2 cellular contexts compared by ENCODE assay signal in genomic region chr17:45794840-45795239, GRCh38.
TF ChIP-seq lines count a peak whose summit lies in the region.

No MANE protein-coding gene starts in this region.

TF ChIP-seq in K562, 482 proteins besides CTCF, POLR2A, EP300 and RAD21:
- TF ChIP-seq ZNF354B (CRISPR knock-in tag; IDR thresholded peaks at IDR 0.05) (no peak), STAG1 (CRISPR knock-in tag; IDR thresholded peaks at IDR 0.05; ENCODE audit: borderline replicate concordance) (no peak), ARID3B (CRISPR knock-in tag; IDR thresholded peaks at IDR 0.05; ENCODE audit: borderline replicate concordance) (no peak), HCFC1 (IDR thresholded peaks at IDR 0.05; ENCODE audit: low read depth, low read length) (no peak), ZNF277 (CRISPR knock-in tag; IDR thresholded peaks at IDR 0.05; ENCODE audit: borderline replicate concordance) (no peak)

TF ChIP-seq in HepG2, 621 proteins besides CTCF, POLR2A, EP300 and RAD21:
- TF ChIP-seq STAG1 (CRISPR knock-in tag; IDR thresholded peaks at IDR 0.05) (peak; percentile 31), ZNF724P (CRISPR knock-in tag; IDR thresholded peaks at IDR 0.05; ENCODE audit: borderline replicate concordance) (no peak), ZNF788 (CRISPR knock-in tag; IDR thresholded peaks at IDR 0.05; ENCODE audit: borderline replicate concordance) (no peak), POLR2AphosphoS2 (IDR thresholded peaks at IDR 0.05; ENCODE audit: low read depth, low read length) (no peak)
